In the genomic region with DNA sequence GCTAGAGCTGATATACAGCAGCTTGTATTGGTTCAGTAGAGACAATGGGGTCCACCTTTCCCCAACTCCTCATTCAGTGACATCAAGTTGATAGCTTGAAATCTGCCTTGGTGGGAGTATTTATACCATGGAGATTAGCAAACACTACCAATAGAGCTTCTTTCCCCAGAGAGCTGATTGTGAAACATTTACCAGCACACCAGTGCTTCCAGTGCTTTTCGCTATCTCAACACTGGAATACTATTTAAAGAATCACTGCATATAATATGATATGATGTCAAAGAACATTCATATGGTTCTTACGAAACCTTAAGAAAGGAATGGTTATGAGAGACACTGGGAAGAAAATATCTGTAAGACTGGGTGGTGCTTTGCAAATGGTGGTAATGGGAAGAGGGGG, we compare ENCODE assay signal across 1 cellular context.
TF ChIP-seq lines count a peak whose summit lies in the region.

No MANE protein-coding gene starts in this region.

TF ChIP-seq in K562, 482 proteins besides CTCF, POLR2A, EP300 and RAD21:
- TF ChIP-seq, protein P1, sequence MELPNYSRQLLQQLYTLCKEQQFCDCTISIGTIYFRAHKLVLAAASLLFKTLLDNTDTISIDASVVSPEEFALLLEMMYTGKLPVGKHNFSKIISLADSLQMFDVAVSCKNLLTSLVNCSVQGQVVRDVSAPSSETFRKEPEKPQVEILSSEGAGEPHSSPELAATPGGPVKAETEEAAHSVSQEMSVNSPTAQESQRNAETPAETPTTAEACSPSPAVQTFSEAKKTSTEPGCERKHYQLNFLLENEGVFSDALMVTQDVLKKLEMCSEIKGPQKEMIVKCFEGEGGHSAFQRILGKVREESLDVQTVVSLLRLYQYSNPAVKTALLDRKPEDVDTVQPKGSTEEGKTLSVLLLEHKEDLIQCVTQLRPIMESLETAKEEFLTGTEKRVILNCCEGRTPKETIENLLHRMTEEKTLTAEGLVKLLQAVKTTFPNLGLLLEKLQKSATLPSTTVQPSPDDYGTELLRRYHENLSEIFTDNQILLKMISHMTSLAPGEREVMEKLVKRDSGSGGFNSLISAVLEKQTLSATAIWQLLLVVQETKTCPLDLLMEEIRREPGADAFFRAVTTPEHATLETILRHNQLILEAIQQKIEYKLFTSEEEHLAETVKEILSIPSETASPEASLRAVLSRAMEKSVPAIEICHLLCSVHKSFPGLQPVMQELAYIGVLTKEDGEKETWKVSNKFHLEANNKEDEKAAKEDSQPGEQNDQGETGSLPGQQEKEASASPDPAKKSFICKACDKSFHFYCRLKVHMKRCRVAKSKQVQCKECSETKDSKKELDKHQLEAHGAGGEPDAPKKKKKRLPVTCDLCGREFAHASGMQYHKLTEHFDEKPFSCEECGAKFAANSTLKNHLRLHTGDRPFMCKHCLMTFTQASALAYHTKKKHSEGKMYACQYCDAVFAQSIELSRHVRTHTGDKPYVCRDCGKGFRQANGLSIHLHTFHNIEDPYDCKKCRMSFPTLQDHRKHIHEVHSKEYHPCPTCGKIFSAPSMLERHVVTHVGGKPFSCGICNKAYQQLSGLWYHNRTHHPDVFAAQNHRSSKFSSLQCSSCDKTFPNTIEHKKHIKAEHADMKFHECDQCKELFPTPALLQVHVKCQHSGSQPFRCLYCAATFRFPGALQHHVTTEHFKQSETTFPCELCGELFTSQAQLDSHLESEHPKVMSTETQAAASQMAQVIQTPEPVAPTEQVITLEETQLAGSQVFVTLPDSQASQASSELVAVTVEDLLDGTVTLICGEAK (IDR thresholded peaks at IDR 0.05), result no peak
- TF ChIP-seq, protein P1 (CRISPR knock-in tag; IDR thresholded peaks at IDR 0.05), result no peak
- TF ChIP-seq HMG20B (CRISPR knock-in tag; IDR thresholded peaks at IDR 0.05), result no peak
- TF ChIP-seq, protein P2, sequence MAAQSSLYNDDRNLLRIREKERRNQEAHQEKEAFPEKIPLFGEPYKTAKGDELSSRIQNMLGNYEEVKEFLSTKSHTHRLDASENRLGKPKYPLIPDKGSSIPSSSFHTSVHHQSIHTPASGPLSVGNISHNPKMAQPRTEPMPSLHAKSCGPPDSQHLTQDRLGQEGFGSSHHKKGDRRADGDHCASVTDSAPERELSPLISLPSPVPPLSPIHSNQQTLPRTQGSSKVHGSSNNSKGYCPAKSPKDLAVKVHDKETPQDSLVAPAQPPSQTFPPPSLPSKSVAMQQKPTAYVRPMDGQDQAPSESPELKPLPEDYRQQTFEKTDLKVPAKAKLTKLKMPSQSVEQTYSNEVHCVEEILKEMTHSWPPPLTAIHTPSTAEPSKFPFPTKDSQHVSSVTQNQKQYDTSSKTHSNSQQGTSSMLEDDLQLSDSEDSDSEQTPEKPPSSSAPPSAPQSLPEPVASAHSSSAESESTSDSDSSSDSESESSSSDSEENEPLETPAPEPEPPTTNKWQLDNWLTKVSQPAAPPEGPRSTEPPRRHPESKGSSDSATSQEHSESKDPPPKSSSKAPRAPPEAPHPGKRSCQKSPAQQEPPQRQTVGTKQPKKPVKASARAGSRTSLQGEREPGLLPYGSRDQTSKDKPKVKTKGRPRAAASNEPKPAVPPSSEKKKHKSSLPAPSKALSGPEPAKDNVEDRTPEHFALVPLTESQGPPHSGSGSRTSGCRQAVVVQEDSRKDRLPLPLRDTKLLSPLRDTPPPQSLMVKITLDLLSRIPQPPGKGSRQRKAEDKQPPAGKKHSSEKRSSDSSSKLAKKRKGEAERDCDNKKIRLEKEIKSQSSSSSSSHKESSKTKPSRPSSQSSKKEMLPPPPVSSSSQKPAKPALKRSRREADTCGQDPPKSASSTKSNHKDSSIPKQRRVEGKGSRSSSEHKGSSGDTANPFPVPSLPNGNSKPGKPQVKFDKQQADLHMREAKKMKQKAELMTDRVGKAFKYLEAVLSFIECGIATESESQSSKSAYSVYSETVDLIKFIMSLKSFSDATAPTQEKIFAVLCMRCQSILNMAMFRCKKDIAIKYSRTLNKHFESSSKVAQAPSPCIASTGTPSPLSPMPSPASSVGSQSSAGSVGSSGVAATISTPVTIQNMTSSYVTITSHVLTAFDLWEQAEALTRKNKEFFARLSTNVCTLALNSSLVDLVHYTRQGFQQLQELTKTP (IDR thresholded peaks at IDR 0.05; ENCODE audit: low read depth in 1 of 2, partially characterized antibody in 2 of 2), result no peak
- TF ChIP-seq, protein P3, sequence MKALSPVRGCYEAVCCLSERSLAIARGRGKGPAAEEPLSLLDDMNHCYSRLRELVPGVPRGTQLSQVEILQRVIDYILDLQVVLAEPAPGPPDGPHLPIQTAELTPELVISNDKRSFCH (CRISPR knock-in tag; IDR thresholded peaks at IDR 0.05), result no peak
- TF ChIP-seq, protein P3 (tag; IDR thresholded peaks at IDR 0.05), result no peak
- TF ChIP-seq ZNF551 (CRISPR knock-in tag; IDR thresholded peaks at IDR 0.05), result no peak
- TF ChIP-seq MTA2 (IDR thresholded peaks at IDR 0.05; ENCODE audit: low read depth), result no peak
- no peak for TF ChIP-seq PYGO2 (tag; IDR thresholded peaks at IDR 0.05)
- TF ChIP-seq SRSF7 (optimal IDR thresholded peaks at IDR 0.05; ENCODE audit: low read depth, low read length), result no peak
- TF ChIP-seq NCOA1 (IDR thresholded peaks at IDR 0.05; ENCODE audit: low read depth), result no peak
